1 cellular context compared by ENCODE assay signal in the genomic region with DNA sequence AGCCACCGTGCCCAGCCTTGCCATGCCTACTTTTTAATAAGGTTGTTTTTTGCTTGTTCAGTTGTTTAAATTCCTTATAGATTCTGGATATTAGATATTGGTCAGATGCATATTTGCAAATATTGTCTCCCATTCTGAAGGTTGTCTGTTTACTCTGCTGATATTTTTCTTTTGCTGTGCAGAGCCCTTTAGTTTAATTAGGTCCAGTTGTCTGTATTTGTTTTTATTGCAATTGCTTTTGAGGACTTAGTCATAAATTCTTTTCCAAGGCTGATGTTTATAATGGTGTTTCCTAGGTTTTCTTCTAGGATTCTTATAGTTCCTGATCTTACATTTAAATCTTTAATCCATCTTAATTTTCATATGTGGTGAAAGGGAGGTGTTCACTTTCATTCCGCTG.
A peak's percentile ranks its signal among the peaks of the same experiment; 100 is the strongest.
TF ChIP-seq lines count a peak whose summit lies in the region.

No MANE protein-coding gene starts in this region.

TF ChIP-seq in HEK293, 187 proteins besides CTCF, POLR2A, EP300 and RAD21 (continued from another document):
- TF ChIP-seq ZNF169 (tag by site-specific recombination; IDR thresholded peaks at IDR 0.05) (no peak), YY2 (tag by site-specific recombination; IDR thresholded peaks at IDR 0.05) (no peak)
- TF ChIP-seq, protein P1, sequence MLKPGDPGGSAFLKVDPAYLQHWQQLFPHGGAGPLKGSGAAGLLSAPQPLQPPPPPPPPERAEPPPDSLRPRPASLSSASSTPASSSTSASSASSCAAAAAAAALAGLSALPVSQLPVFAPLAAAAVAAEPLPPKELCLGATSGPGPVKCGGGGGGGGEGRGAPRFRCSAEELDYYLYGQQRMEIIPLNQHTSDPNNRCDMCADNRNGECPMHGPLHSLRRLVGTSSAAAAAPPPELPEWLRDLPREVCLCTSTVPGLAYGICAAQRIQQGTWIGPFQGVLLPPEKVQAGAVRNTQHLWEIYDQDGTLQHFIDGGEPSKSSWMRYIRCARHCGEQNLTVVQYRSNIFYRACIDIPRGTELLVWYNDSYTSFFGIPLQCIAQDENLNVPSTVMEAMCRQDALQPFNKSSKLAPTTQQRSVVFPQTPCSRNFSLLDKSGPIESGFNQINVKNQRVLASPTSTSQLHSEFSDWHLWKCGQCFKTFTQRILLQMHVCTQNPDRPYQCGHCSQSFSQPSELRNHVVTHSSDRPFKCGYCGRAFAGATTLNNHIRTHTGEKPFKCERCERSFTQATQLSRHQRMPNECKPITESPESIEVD (tag by site-specific recombination; IDR thresholded peaks at IDR 0.05): peak; percentile 59
